ENCODE assay signal across 12 cellular contexts in genomic region chr17:6163632-6164319, GRCh38.
DNase-seq lines count a peak whose midpoint lies in the region; TF ChIP-seq lines count a peak whose summit lies in the region.
"Had no signal": no experiment of that assay in that cellular context is flagged by ENCODE, and none has a peak within 500 bp of the region (broad histone marks: within the 10 kb centered on the region; RNA-seq: fewer than 3 reads in every experiment).

No MANE protein-coding gene starts in this region.

- no peak overlapping the region for H3K9ac ChIP-seq in MM.1S (ENCODE audit: low read length)
- no peak overlapping the region for H3K9ac ChIP-seq in GM23248

- H3K4me1 ChIP-seq in MM.1S (ENCODE audit: low read length) (peaks cover 74% of the 10 kb centered on the region), GM23248 (ENCODE audit: insufficient read depth) (no peaks in the 10 kb centered on the region)
- H3K4me1 ChIP-seq: BE2C, esophagus muscularis mucosa, uterus had no signal

- H3K27me3 ChIP-seq in MM.1S (replicated peaks; ENCODE audit: insufficient read depth, low read length) (no peaks in the 10 kb centered on the region), GM23248 (replicated peaks; ENCODE audit: insufficient read depth) (no peaks in the 10 kb centered on the region)
- H3K27me3 ChIP-seq: BE2C, uterus had no signal

- peaks cover 53% of the 10 kb centered on the region for H3F3A ChIP-seq in MM.1S (ENCODE audit: insufficient read depth, low read length)
- no peaks in the 10 kb centered on the region for H3F3A ChIP-seq in GM23248 (ENCODE audit: insufficient read depth)

- no peaks in the 10 kb centered on the region for H3K36me3 Mint-ChIP-seq in osteocyte (ENCODE audit: unreplicated experiment)

- DNase-seq in COLO668 (lab: John Stamatoyannopoulos, UW; ENCODE audit: unreplicated experiment), result peak; percentile 12
- DNase-seq in MM.1S, result no peak
- peak; percentile 93 for DNase-seq in NCI-H748 (lab: John Stamatoyannopoulos, UW; ENCODE audit: unreplicated experiment)
- peak; percentile 70 for DNase-seq in fibroblast of gingiva (ENCODE audit: low read depth)
- DNase-seq in GM23248, result no peak
- no peak for DNase-seq in GM10266 (ENCODE audit: extremely low spot score)
- DNase-seq in activated CD4-positive, alpha-beta T cell treated with anti-CD3 and anti-CD28 coated beads for 4 hours, result no peak
- no peak for DNase-seq in osteocyte (ENCODE audit: extremely low spot score, unreplicated experiment)
- DNase-seq: BE2C, NCI-H2081 treated with DMSO at 0.1 percent for 48 hours, uterus had no signal

- H3K27ac ChIP-seq in MM.1S (ENCODE audit: low read length), result peak overlapping the region; percentile 11; the same call in 1 of the 2 replicates
- no peak overlapping the region for H3K27ac ChIP-seq in GM23248
- H3K27ac ChIP-seq: esophagus muscularis mucosa, uterus had no signal

- H3K4me1 Mint-ChIP-seq in osteocyte (ENCODE audit: unreplicated experiment), result peaks cover 7% of the 10 kb centered on the region

- no peak overlapping the region for H3K4me3 Mint-ChIP-seq in osteocyte (ENCODE audit: unreplicated experiment)

- H3K27me3 Mint-ChIP-seq in osteocyte (ENCODE audit: unreplicated experiment), result peaks cover 17% of the 10 kb centered on the region

- no peaks in the 10 kb centered on the region for H3K9me3 ChIP-seq in MM.1S (replicated peaks; ENCODE audit: insufficient read depth, low read length)
- H3K9me3 ChIP-seq in GM23248 (ENCODE audit: low read depth), result no peaks in the 10 kb centered on the region
- H3K9me3 ChIP-seq: BE2C, esophagus muscularis mucosa, uterus had no signal

- no peak overlapping the region for H3K4me2 ChIP-seq in MM.1S (ENCODE audit: low read depth, low read length)
- H3K4me2 ChIP-seq in GM23248 (ENCODE audit: unreplicated experiment), result no peak overlapping the region

- H3K36me3 ChIP-seq in MM.1S (replicated peaks; ENCODE audit: insufficient read depth, low read length) (no peaks in the 10 kb centered on the region), GM23248 (ENCODE audit: low read depth) (no peaks in the 10 kb centered on the region)
- H3K36me3 ChIP-seq: BE2C, esophagus muscularis mucosa, uterus had no signal

- H3K4me3 ChIP-seq in MM.1S (ENCODE audit: low read length) (no peak overlapping the region), GM23248 (no peak overlapping the region)
- H3K4me3 ChIP-seq: esophagus muscularis mucosa, uterus had no signal

- H3K27ac Mint-ChIP-seq in osteocyte (ENCODE audit: unreplicated experiment), result no peak overlapping the region

- H3K79me2 ChIP-seq in MM.1S (ENCODE audit: low read length) (no peaks in the 10 kb centered on the region), GM23248 (ENCODE audit: insufficient read depth) (no peaks in the 10 kb centered on the region)

- in situ Hi-C loops in GM23248 (cut with MboI), result no loop called here

- no peak overlapping the region for H2AFZ ChIP-seq in MM.1S (ENCODE audit: low read length)
- H2AFZ ChIP-seq in GM23248, result no peak overlapping the region

- H3K9me2 ChIP-seq in MM.1S (replicated peaks; ENCODE audit: insufficient read depth, low read length) (no peaks in the 10 kb centered on the region), GM23248 (ENCODE audit: insufficient read depth) (no peaks in the 10 kb centered on the region)

- H3K9me3 Mint-ChIP-seq in osteocyte (ENCODE audit: unreplicated experiment), result no peaks in the 10 kb centered on the region

- TF ChIP-seq CTCF in MM.1S (IDR thresholded peaks at IDR 0.05; ENCODE audit: low read length) (no peak), GM10266 (IDR thresholded peaks at IDR 0.05; ENCODE audit: control insufficient read depth, insufficient read depth, low read depth, missing control alignments) (no peak), osteocyte (IDR thresholded peaks at IDR 0.05) (no peak)

- no peaks in the 10 kb centered on the region for H4K20me1 ChIP-seq in MM.1S (ENCODE audit: insufficient read depth, low read length)
- H4K20me1 ChIP-seq in GM23248 (ENCODE audit: insufficient read depth), result no peaks in the 10 kb centered on the region

- WGBS in GM23248 (ENCODE audit: low coverage in 1 of 2, low lambda C conversion rate in 2 of 2, missing lambda C conversion rate in 2 of 2), 2 experiments, result 8 to 12% methylated on average over 5 of the region's 5 CpGs

Comparison
In these comparisons a context has a peak if more than half of its experiments do, and no peak if none do; other contexts are left out.
1. DNase-seq: peak in COLO668 (single experiment), NCI-H748 (single experiment) and fibroblast of gingiva (single experiment); none in MM.1S (single experiment), GM23248 (single experiment), GM10266 (single experiment), activated CD4-positive, alpha-beta T cell treated with anti-CD3 and anti-CD28 coated beads for 4 hours (0 of 2) and osteocyte (single experiment).